Comparison of ENCODE assay signal across 8 cellular contexts in genomic region chrX:24309580-24310374, GRCh38. TPM values are rescaled to one million over a fixed set of nuclear protein-coding genes. Genes with fewer than 3 reads are reported as not detected.
"Had no signal": no experiment of that assay in that cellular context is flagged by ENCODE, and none has a peak within 500 bp of the region (broad histone marks: within the 10 kb centered on the region; RNA-seq: fewer than 3 reads in every experiment).

No MANE protein-coding gene starts in this region.

RNA-seq across cellular contexts. Expression of gene SUPT20HL2, which starts 4.1 kb away (rescaled TPM):
- total RNA-seq: LHCN-M2, MCF 10A, NCI-H460, OCI-LY7, PC-9, Right ventricle myocardium inferior, SK-MEL-5 had no signal

RNA-seq across cellular contexts. Expression of gene SUPT20HL1, which starts 50.7 kb away (rescaled TPM):
- total RNA-seq: LHCN-M2, MCF 10A, NCI-H460, OCI-LY7, PC-9, Right ventricle myocardium inferior, RPMI7951, SK-MEL-5 had no signal
